Comparison of ENCODE assay signal across 17 cellular contexts in genomic region chr6:108031968-108032367, GRCh38. TPM values are rescaled to one million over a fixed set of nuclear protein-coding genes. Genes with fewer than 3 reads are reported as not detected.
DNase-seq lines count a peak whose midpoint lies in the region; ATAC-seq, FAIRE-seq and TF ChIP-seq lines count a peak whose summit lies in the region.
"Had no signal": no experiment of that assay in that cellular context is flagged by ENCODE, and none has a peak within 500 bp of the region (broad histone marks: within the 10 kb centered on the region; RNA-seq: fewer than 3 reads in every experiment).

No MANE protein-coding gene starts in this region.

- DNase-seq in DMS 273 (lab: John Stamatoyannopoulos, UW; ENCODE audit: unreplicated experiment) (peak; percentile 31), DMS 273 treated with DMSO at 0.1 percent for 48 hours (lab: John Stamatoyannopoulos, UW) (no peak), WTC11 (ENCODE audit: low spot score) (no peak), pancreas (peak; percentile 79 to 92 (median 84)), GM13976 (ENCODE audit: low spot score) (no peak), DMS153 (lab: John Stamatoyannopoulos, UW) (no peak)
- DNase-seq: Caco-2; CD8-positive, alpha-beta memory T cell; DMS79; H9 had no signal

- POLR2A ChIA-PET in WTC11 (lab: Charles Lee): no interaction called here

- H3K27ac ChIP-seq in pancreas: no peak overlapping the region
- H3K27ac ChIP-seq: 22Rv1, BLaER1, KMS-11 had no signal

- no peaks in the 10 kb centered on the region for H3K27me3 Mint-ChIP-seq in WTC11 (ENCODE audit: low read depth)
- H3K27me3 Mint-ChIP-seq: CD8-positive, alpha-beta memory T cell; IgD-negative memory B cell had no signal

- H3K27me3 ChIP-seq in pancreas: no peaks in the 10 kb centered on the region
- H3K27me3 ChIP-seq: BLaER1 had no signal

- no peak overlapping the region for H3K4me3 ChIP-seq in pancreas
- H3K4me3 ChIP-seq: BLaER1, GM23338 had no signal

- no peak for FAIRE-seq in pancreas (lab: Jason Lieb, UNC)
- FAIRE-seq: GM12891 had no signal

- no peaks in the 10 kb centered on the region for H3K9me3 ChIP-seq in pancreas
- H3K9me3 ChIP-seq: BLaER1, Caco-2 had no signal

- no peaks in the 10 kb centered on the region for H3K36me3 ChIP-seq in pancreas

- ATAC-seq in WTC11: peak; percentile 32
- ATAC-seq in pancreas: peak; percentile 98 to 99 (median 98)
- ATAC-seq in GM18909 (IDR thresholded peaks at IDR 0.05; ENCODE audit: poor library complexity, unreplicated experiment): no peak
- ATAC-seq: GM23338 had no signal

- H3K4me1 ChIP-seq in pancreas: peaks cover 0 to 3% (median 0%) of the 10 kb centered on the region in 3 donors
- H3K4me1 ChIP-seq: BLaER1 had no signal

- no peak overlapping the region for H3K27ac Mint-ChIP-seq in WTC11
- H3K27ac Mint-ChIP-seq: GM23338, H9, IgD-negative memory B cell had no signal

- intact Hi-C loops in pancreas (cut with DNase I): no loop called here

- WGBS in pancreas, 2 donors: 40 to 47% methylated on average over 10 of the region's 10 CpGs

- H3K4me3 Mint-ChIP-seq in WTC11: no peak overlapping the region
- H3K4me3 Mint-ChIP-seq: CD8-positive, alpha-beta memory T cell; GM23338; H9; IgD-negative memory B cell had no signal

- H3K4me1 Mint-ChIP-seq in WTC11: 0 out of 2 replicates have a peak, but pooled peaks cover 5% of the 10 kb centered on the region
- H3K4me1 Mint-ChIP-seq: CD8-positive, alpha-beta memory T cell; IgD-negative memory B cell had no signal

- TF ChIP-seq CTCF in WTC11 (IDR thresholded peaks at IDR 0.05) (no peak), pancreas (IDR thresholded peaks at IDR 0.05) (no peak), GM13976 (IDR thresholded peaks at IDR 0.05; ENCODE audit: borderline replicate concordance, control extremely low read depth, extremely low read depth, insufficient read depth, missing control alignments) (no peak)

- CTCF ChIA-PET in WTC11 (lab: Charles Lee): interaction anchor here (1.0 kb wide), 1 partner anchor 52 kb away, joined by 4 read pairs; no protein-coding TSS in a partner anchor

- in situ Hi-C loops in GM13976 (cut with MboI; ENCODE audit: low sequenced_read_pairs, unreplicated experiment): no loop called here

- H3K9me3 Mint-ChIP-seq in WTC11: no peaks in the 10 kb centered on the region
- H3K9me3 Mint-ChIP-seq: CD8-positive, alpha-beta memory T cell; GM23338; IgD-negative memory B cell had no signal

- H3K36me3 Mint-ChIP-seq in WTC11: peaks cover 9% of the 10 kb centered on the region

TF ChIP-seq in WTC11, 78 proteins besides CTCF, POLR2A, EP300 and RAD21:
- TF ChIP-seq ZMAT4 (CRISPR knock-in tag; IDR thresholded peaks at IDR 0.05) (no peak), EMX1 (CRISPR knock-in tag; IDR thresholded peaks at IDR 0.05) (no peak), ZNF219 (CRISPR knock-in tag; IDR thresholded peaks at IDR 0.05; ENCODE audit: borderline replicate concordance) (no peak), MLX (CRISPR knock-in tag; IDR thresholded peaks at IDR 0.05) (no peak), E2F1 (CRISPR knock-in tag; IDR thresholded peaks at IDR 0.05) (no peak), FOXK1 (CRISPR knock-in tag; IDR thresholded peaks at IDR 0.05) (no peak), TEAD4 (CRISPR knock-in tag; IDR thresholded peaks at IDR 0.05) (no peak)
- TF ChIP-seq, protein P1, sequence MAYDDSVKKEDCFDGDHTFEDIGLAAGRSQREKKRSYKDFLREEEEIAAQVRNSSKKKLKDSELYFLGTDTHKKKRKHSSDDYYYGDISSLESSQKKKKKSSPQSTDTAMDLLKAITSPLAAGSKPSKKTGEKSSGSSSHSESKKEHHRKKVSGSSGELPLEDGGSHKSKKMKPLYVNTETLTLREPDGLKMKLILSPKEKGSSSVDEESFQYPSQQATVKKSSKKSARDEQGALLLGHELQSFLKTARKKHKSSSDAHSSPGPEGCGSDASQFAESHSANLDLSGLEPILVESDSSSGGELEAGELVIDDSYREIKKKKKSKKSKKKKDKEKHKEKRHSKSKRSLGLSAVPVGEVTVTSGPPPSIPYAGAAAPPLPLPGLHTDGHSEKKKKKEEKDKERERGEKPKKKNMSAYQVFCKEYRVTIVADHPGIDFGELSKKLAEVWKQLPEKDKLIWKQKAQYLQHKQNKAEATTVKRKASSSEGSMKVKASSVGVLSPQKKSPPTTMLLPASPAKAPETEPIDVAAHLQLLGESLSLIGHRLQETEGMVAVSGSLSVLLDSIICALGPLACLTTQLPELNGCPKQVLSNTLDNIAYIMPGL (CRISPR knock-in tag; IDR thresholded peaks at IDR 0.05): no peak
- TF ChIP-seq, protein P2, sequence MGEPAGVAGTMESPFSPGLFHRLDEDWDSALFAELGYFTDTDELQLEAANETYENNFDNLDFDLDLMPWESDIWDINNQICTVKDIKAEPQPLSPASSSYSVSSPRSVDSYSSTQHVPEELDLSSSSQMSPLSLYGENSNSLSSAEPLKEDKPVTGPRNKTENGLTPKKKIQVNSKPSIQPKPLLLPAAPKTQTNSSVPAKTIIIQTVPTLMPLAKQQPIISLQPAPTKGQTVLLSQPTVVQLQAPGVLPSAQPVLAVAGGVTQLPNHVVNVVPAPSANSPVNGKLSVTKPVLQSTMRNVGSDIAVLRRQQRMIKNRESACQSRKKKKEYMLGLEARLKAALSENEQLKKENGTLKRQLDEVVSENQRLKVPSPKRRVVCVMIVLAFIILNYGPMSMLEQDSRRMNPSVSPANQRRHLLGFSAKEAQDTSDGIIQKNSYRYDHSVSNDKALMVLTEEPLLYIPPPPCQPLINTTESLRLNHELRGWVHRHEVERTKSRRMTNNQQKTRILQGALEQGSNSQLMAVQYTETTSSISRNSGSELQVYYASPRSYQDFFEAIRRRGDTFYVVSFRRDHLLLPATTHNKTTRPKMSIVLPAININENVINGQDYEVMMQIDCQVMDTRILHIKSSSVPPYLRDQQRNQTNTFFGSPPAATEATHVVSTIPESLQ (CRISPR knock-in tag; IDR thresholded peaks at IDR 0.05): no peak

RNA-seq across cellular contexts. Expression of gene OSTM1, which starts 42.6 kb away (rescaled TPM):
- total RNA-seq in WTC11 (2021): 25.3 to 34.1 TPM (median 27.6 TPM) in 3 replicates
- total RNA-seq in pancreas: 10 to 100 TPM; 10.0 to 19.2 (median 14.7) TPM
- 1 to 10 TPM; 6.2 to 7.9 TPM for polyA plus RNA-seq in pancreas

Comparison
In these comparisons a context has a peak if more than half of its experiments do, and no peak if none do; other contexts are left out.
1. DNase-seq: peak in DMS 273 (single experiment) and pancreas (6 of 6); none in DMS 273 treated with DMSO at 0.1 percent for 48 hours (single experiment), WTC11 (single experiment), GM13976 (single experiment) and DMS153 (single experiment).